Comparison of ENCODE assay signal across 1 cellular context in genomic region chr2:17627434-17627833, GRCh38.
TF ChIP-seq lines count a peak whose summit lies in the region.

No MANE protein-coding gene starts in this region.

TF ChIP-seq in HepG2, 621 proteins besides CTCF, POLR2A, EP300 and RAD21 (continued from another document):
- TF ChIP-seq ZNF276 (CRISPR knock-in tag; IDR thresholded peaks at IDR 0.05; ENCODE audit: low read depth) = no peak
- no peak for TF ChIP-seq PPARG (CRISPR knock-in tag; conservative IDR thresholded peaks at IDR 0.05)
- TF ChIP-seq CEBPZ (IDR thresholded peaks at IDR 0.05; ENCODE audit: low read length) = no peak
- TF ChIP-seq ZNF609 (CRISPR knock-in tag; IDR thresholded peaks at IDR 0.05; ENCODE audit: borderline replicate concordance) = no peak
